Comparison of ENCODE assay signal across 20 cellular contexts in the genomic region with DNA sequence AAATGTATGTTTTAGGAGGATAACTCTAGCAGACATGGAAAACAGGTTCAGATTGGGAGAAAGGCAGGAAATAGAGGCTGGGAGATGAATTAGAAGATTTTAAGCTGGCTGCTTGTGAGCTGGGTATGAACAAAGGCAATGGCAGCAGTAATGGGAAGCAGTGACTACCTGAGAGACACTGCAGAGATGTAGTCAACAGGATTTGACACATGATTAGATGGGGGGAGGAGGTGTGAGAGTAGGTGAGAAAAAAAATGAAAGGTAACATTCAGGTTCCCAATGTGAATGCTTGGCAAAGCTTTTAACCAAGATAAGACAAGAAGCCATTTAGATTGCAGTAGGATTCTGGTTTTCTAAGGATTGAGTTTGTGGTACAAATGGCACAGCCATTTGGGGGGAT. TPM values are rescaled to one million over a fixed set of nuclear protein-coding genes. Genes with fewer than 3 reads are reported as not detected.
DNase-seq lines count a peak whose midpoint lies in the region; ATAC-seq and TF ChIP-seq lines count a peak whose summit lies in the region.
"Had no signal": no experiment of that assay in that cellular context is flagged by ENCODE, and none has a peak within 500 bp of the region (broad histone marks: within the 10 kb centered on the region; RNA-seq: fewer than 3 reads in every experiment).

No MANE protein-coding gene starts in this region.

- DNase-seq in activated CD8-positive, alpha-beta T cell treated with anti-CD3 and anti-CD28 coated beads for 36 hours = no peak
- no peak for DNase-seq in activated CD8-positive, alpha-beta T cell treated with anti-CD3 and anti-CD28 coated beads, Interleukin-2, amount 10 ng/mL, durations not matched to agents 7 days and 5 days
- DNase-seq in RWPE2 (ENCODE audit: low spot score) (no peak), epithelial cell of prostate (ENCODE audit: low read depth, low spot score) (no peak), osteoblast (ENCODE audit: insufficient read length, low spot score, missing footprints) (no peak), breast epithelium (ENCODE audit: low spot score in 2 of 2) (no peak)
- DNase-seq in activated T-helper 2 cell treated with anti-CD3 and anti-CD28 coated beads, Interferon-gamma antibody, Interleukin-2, Interleukin-4, amounts not matched to agents 10 μg/mL and 5 μg/mL and 100 μg/mL, durations not matched to agents 14 hours and 24 hours and 36 hours (ENCODE audit: low spot score) = no peak
- DNase-seq: DND-41, GOT3, Kasumi-1, NCI-H1048, NCI-H1436, NCI-H187 treated with DMSO at 0.1 percent for 48 hours, NCI-H2227 treated with DMSO at 0.1 percent for 48 hours, NCI-H510A had no signal

- peak overlapping the region; percentile 84 for H3K27ac ChIP-seq in RWPE2 (ENCODE audit: poor library complexity, severe bottlenecking)
- peak overlapping the region; percentile 40 for H3K27ac ChIP-seq in epithelial cell of prostate
- H3K27ac ChIP-seq in osteoblast (ENCODE audit: low read depth, low read length) = peak overlapping the region; percentile 23
- no peak overlapping the region for H3K27ac ChIP-seq in breast epithelium
- H3K27ac ChIP-seq: 22Rv1; BLaER1 treated with 17β-estradiol and CSF1 and Interleukin-3, amounts not matched to agents 10 nM and 100 nM had no signal

- H3K27ac Mint-ChIP-seq in activated CD8-positive, alpha-beta T cell treated with anti-CD3 and anti-CD28 coated beads for 36 hours = no peak overlapping the region
- H3K27ac Mint-ChIP-seq in activated CD8-positive, alpha-beta T cell treated with anti-CD3 and anti-CD28 coated beads, Interleukin-2, amount 10 ng/mL, durations not matched to agents 7 days and 5 days = no peak overlapping the region
- H3K27ac Mint-ChIP-seq in activated T-helper 2 cell treated with anti-CD3 and anti-CD28 coated beads, Interferon-gamma antibody, Interleukin-2, Interleukin-4, amounts not matched to agents 10 μg/mL and 5 μg/mL and 100 μg/mL, durations not matched to agents 14 hours and 24 hours and 36 hours = no peak overlapping the region
- H3K27ac Mint-ChIP-seq: CD4-positive, alpha-beta memory T cell had no signal

- H3K79me2 ChIP-seq in osteoblast (ENCODE audit: insufficient read depth, low read length) = peaks cover 69% of the 10 kb centered on the region

- CTCF ChIA-PET in activated CD8-positive, alpha-beta T cell treated with anti-CD3 and anti-CD28 coated beads for 36 hours (lab: Charles Lee) = interaction anchor here (0.7 to 1.3 kb wide), 2 partner anchors 109 to 269 kb away, joined by 3 to 4 read pairs; no protein-coding TSS in a partner anchor
- CTCF ChIA-PET in activated CD8-positive, alpha-beta T cell treated with anti-CD3 and anti-CD28 coated beads, Interleukin-2, amount 10 ng/mL, durations not matched to agents 7 days and 5 days (lab: Charles Lee) = no interaction called here

- no peaks in the 10 kb centered on the region for H4K20me1 ChIP-seq in osteoblast (ENCODE audit: insufficient read depth, low read length)
- H4K20me1 ChIP-seq: BLaER1 treated with 17β-estradiol and CSF1 and Interleukin-3, amounts not matched to agents 10 nM and 100 nM had no signal

- ATAC-seq in activated CD8-positive, alpha-beta T cell treated with anti-CD3 and anti-CD28 coated beads for 36 hours = peak; percentile 49
- no peak for ATAC-seq in activated CD8-positive, alpha-beta T cell treated with anti-CD3 and anti-CD28 coated beads, Interleukin-2, amount 10 ng/mL, durations not matched to agents 7 days and 5 days
- ATAC-seq in RWPE2 (ENCODE audit: low read depth) (no peak), HG02610 (IDR thresholded peaks at IDR 0.05; ENCODE audit: unreplicated experiment) (no peak)

- H2AFZ ChIP-seq in osteoblast (ENCODE audit: low read length) = no peak overlapping the region

- peaks cover 10% of the 10 kb centered on the region for H3K4me1 Mint-ChIP-seq in activated CD8-positive, alpha-beta T cell treated with anti-CD3 and anti-CD28 coated beads for 36 hours (ENCODE audit: low read depth)
- H3K4me1 Mint-ChIP-seq in activated CD8-positive, alpha-beta T cell treated with anti-CD3 and anti-CD28 coated beads, Interleukin-2, amount 10 ng/mL, durations not matched to agents 7 days and 5 days (ENCODE audit: low read depth) = peaks cover 9% of the 10 kb centered on the region
- peaks cover 8% of the 10 kb centered on the region for H3K4me1 Mint-ChIP-seq in activated T-helper 2 cell treated with anti-CD3 and anti-CD28 coated beads, Interferon-gamma antibody, Interleukin-2, Interleukin-4, amounts not matched to agents 10 μg/mL and 5 μg/mL and 100 μg/mL, durations not matched to agents 14 hours and 24 hours and 36 hours (ENCODE audit: low read depth)

- H3K4me3 ChIP-seq in RWPE2 (ENCODE audit: severe bottlenecking) = no peak overlapping the region
- H3K4me3 ChIP-seq in osteoblast (ENCODE audit: insufficient read depth, low read length) = no peak overlapping the region
- no peak overlapping the region for H3K4me3 ChIP-seq in breast epithelium
- H3K4me3 ChIP-seq: BLaER1 treated with 17β-estradiol and CSF1 and Interleukin-3, amounts not matched to agents 10 nM and 100 nM had no signal

- POLR2A ChIA-PET in activated CD8-positive, alpha-beta T cell treated with anti-CD3 and anti-CD28 coated beads for 36 hours (lab: Charles Lee) = interaction anchor here (0.8 kb wide), 1 partner anchor 11 kb away, joined by 3 read pairs; no protein-coding TSS in a partner anchor
- POLR2A ChIA-PET in activated CD8-positive, alpha-beta T cell treated with anti-CD3 and anti-CD28 coated beads, Interleukin-2, amount 10 ng/mL, durations not matched to agents 7 days and 5 days (lab: Charles Lee) = no interaction called here

- intact Hi-C loops in activated CD8-positive, alpha-beta T cell treated with anti-CD3 and anti-CD28 coated beads for 36 hours (cut with micrococcal nuclease) = no loop called here
- intact Hi-C loops in breast epithelium (cut with DNase I; ENCODE audit: low total_unique reads) = no loop called here
- intact Hi-C loops in activated T-helper 2 cell treated with anti-CD3 and anti-CD28 coated beads, Interferon-gamma antibody, Interleukin-2, Interleukin-4, amounts not matched to agents 10 μg/mL and 5 μg/mL and 100 μg/mL, durations not matched to agents 14 hours and 24 hours and 36 hours (cut with micrococcal nuclease) = no loop called here

- TF ChIP-seq POLR2A in breast epithelium (IDR thresholded peaks at IDR 0.05) = no peak

- no peaks in the 10 kb centered on the region for H3K9me3 ChIP-seq in RWPE2 (ENCODE audit: severe bottlenecking)
- H3K9me3 ChIP-seq in osteoblast (ENCODE audit: low read depth, low read length) = no peaks in the 10 kb centered on the region
- no peaks in the 10 kb centered on the region for H3K9me3 ChIP-seq in breast epithelium
- H3K9me3 ChIP-seq: BLaER1 treated with 17β-estradiol and CSF1 and Interleukin-3, amounts not matched to agents 10 nM and 100 nM had no signal

- H3K4me3 Mint-ChIP-seq in activated CD8-positive, alpha-beta T cell treated with anti-CD3 and anti-CD28 coated beads for 36 hours = no peak overlapping the region
- no peak overlapping the region for H3K4me3 Mint-ChIP-seq in activated CD8-positive, alpha-beta T cell treated with anti-CD3 and anti-CD28 coated beads, Interleukin-2, amount 10 ng/mL, durations not matched to agents 7 days and 5 days
- no peak overlapping the region for H3K4me3 Mint-ChIP-seq in activated T-helper 2 cell treated with anti-CD3 and anti-CD28 coated beads, Interferon-gamma antibody, Interleukin-2, Interleukin-4, amounts not matched to agents 10 μg/mL and 5 μg/mL and 100 μg/mL, durations not matched to agents 14 hours and 24 hours and 36 hours (ENCODE audit: low read depth)
- H3K4me3 Mint-ChIP-seq: CD4-positive, alpha-beta memory T cell had no signal

- no peaks in the 10 kb centered on the region for H3K36me3 Mint-ChIP-seq in activated CD8-positive, alpha-beta T cell treated with anti-CD3 and anti-CD28 coated beads for 36 hours (ENCODE audit: low read depth)
- H3K36me3 Mint-ChIP-seq in activated CD8-positive, alpha-beta T cell treated with anti-CD3 and anti-CD28 coated beads, Interleukin-2, amount 10 ng/mL, durations not matched to agents 7 days and 5 days (ENCODE audit: low read depth) = no peaks in the 10 kb centered on the region
- no peaks in the 10 kb centered on the region for H3K36me3 Mint-ChIP-seq in activated T-helper 2 cell treated with anti-CD3 and anti-CD28 coated beads, Interferon-gamma antibody, Interleukin-2, Interleukin-4, amounts not matched to agents 10 μg/mL and 5 μg/mL and 100 μg/mL, durations not matched to agents 14 hours and 24 hours and 36 hours (ENCODE audit: low read depth)
- H3K36me3 Mint-ChIP-seq: CD4-positive, alpha-beta memory T cell had no signal

- no peak for TF ChIP-seq CTCF in activated CD8-positive, alpha-beta T cell treated with anti-CD3 and anti-CD28 coated beads for 36 hours (IDR thresholded peaks at IDR 0.05)
- TF ChIP-seq CTCF in RWPE2 (IDR thresholded peaks at IDR 0.05; ENCODE audit: poor library complexity, severe bottlenecking) = no peak
- TF ChIP-seq CTCF in osteoblast (IDR thresholded peaks at IDR 0.05; ENCODE audit: extremely low read depth, low read depth, low read length) = no peak
- TF ChIP-seq CTCF in breast epithelium (IDR thresholded peaks at IDR 0.05) = no peak

- H3K9me3 Mint-ChIP-seq in activated CD8-positive, alpha-beta T cell treated with anti-CD3 and anti-CD28 coated beads for 36 hours = no peaks in the 10 kb centered on the region
- no peaks in the 10 kb centered on the region for H3K9me3 Mint-ChIP-seq in activated CD8-positive, alpha-beta T cell treated with anti-CD3 and anti-CD28 coated beads, Interleukin-2, amount 10 ng/mL, durations not matched to agents 7 days and 5 days (ENCODE audit: insufficient read depth)
- no peaks in the 10 kb centered on the region for H3K9me3 Mint-ChIP-seq in activated T-helper 2 cell treated with anti-CD3 and anti-CD28 coated beads, Interferon-gamma antibody, Interleukin-2, Interleukin-4, amounts not matched to agents 10 μg/mL and 5 μg/mL and 100 μg/mL, durations not matched to agents 14 hours and 24 hours and 36 hours
- H3K9me3 Mint-ChIP-seq: CD4-positive, alpha-beta memory T cell had no signal

- no peaks in the 10 kb centered on the region for H3K27me3 Mint-ChIP-seq in activated CD8-positive, alpha-beta T cell treated with anti-CD3 and anti-CD28 coated beads for 36 hours
- H3K27me3 Mint-ChIP-seq in activated CD8-positive, alpha-beta T cell treated with anti-CD3 and anti-CD28 coated beads, Interleukin-2, amount 10 ng/mL, durations not matched to agents 7 days and 5 days (ENCODE audit: low read depth) = no peaks in the 10 kb centered on the region
- H3K27me3 Mint-ChIP-seq in activated T-helper 2 cell treated with anti-CD3 and anti-CD28 coated beads, Interferon-gamma antibody, Interleukin-2, Interleukin-4, amounts not matched to agents 10 μg/mL and 5 μg/mL and 100 μg/mL, durations not matched to agents 14 hours and 24 hours and 36 hours (ENCODE audit: low read depth) = peaks cover 4% of the 10 kb centered on the region

- H3K4me1 ChIP-seq in RWPE2 (ENCODE audit: insufficient read depth, poor library complexity, severe bottlenecking) = peaks cover 47% of the 10 kb centered on the region
- H3K4me1 ChIP-seq in osteoblast (ENCODE audit: insufficient read depth, low read length) = peaks cover 63% of the 10 kb centered on the region
- H3K4me1 ChIP-seq in breast epithelium = no peaks in the 10 kb centered on the region

- H3K27me3 ChIP-seq in RWPE2 (ENCODE audit: insufficient read depth, poor library complexity, severe bottlenecking) = no peaks in the 10 kb centered on the region
- H3K27me3 ChIP-seq in osteoblast (ENCODE audit: insufficient read depth, low read length) = no peaks in the 10 kb centered on the region
- H3K27me3 ChIP-seq in breast epithelium = no peaks in the 10 kb centered on the region
- H3K27me3 ChIP-seq: BLaER1 treated with 17β-estradiol and CSF1 and Interleukin-3, amounts not matched to agents 10 nM and 100 nM had no signal

- H3K4me2 ChIP-seq in osteoblast (ENCODE audit: insufficient read depth, low read length) = no peak overlapping the region

- H3K36me3 ChIP-seq in RWPE2 (ENCODE audit: low read depth) (peaks cover 4% of the 10 kb centered on the region), osteoblast (ENCODE audit: insufficient read depth, low read length) (peaks cover 4% of the 10 kb centered on the region), breast epithelium (no peaks in the 10 kb centered on the region)
- H3K36me3 ChIP-seq: BLaER1 treated with 17β-estradiol and CSF1 and Interleukin-3, amounts not matched to agents 10 nM and 100 nM had no signal

RNA-seq across cellular contexts. Expression of a gene that starts 22.8 kb away (rescaled TPM):
- not detected for total RNA-seq in activated CD8-positive, alpha-beta T cell treated with anti-CD3 and anti-CD28 coated beads for 36 hours
- not detected for total RNA-seq in activated CD8-positive, alpha-beta T cell treated with anti-CD3 and anti-CD28 coated beads, Interleukin-2, amount 10 ng/mL, durations not matched to agents 7 days and 5 days
- total RNA-seq in osteoblast (2.9 and 3.6 TPM in 2 replicates), breast epithelium (1 to 10 TPM in 1 of 3 donors, under 1 TPM in 1, not detected in 1; 0.33 to 1.0 TPM)
- not detected in 2 replicates for total RNA-seq in activated T-helper 2 cell treated with anti-CD3 and anti-CD28 coated beads, Interferon-gamma antibody, Interleukin-2, Interleukin-4, amounts not matched to agents 10 μg/mL and 5 μg/mL and 100 μg/mL, durations not matched to agents 14 hours and 24 hours and 36 hours
- total RNA-seq: CD4-positive, alpha-beta memory T cell; G401 had no signal

Comparison
In these comparisons a context has a peak if more than half of its experiments do, and no peak if none do; other contexts are left out.
1. H3K27ac ChIP-seq: peak in RWPE2 (single experiment), epithelial cell of prostate (single experiment) and osteoblast (single experiment); none in breast epithelium (0 of 2).